ENCODE assay signal across 8 cellular contexts in the genomic region with DNA sequence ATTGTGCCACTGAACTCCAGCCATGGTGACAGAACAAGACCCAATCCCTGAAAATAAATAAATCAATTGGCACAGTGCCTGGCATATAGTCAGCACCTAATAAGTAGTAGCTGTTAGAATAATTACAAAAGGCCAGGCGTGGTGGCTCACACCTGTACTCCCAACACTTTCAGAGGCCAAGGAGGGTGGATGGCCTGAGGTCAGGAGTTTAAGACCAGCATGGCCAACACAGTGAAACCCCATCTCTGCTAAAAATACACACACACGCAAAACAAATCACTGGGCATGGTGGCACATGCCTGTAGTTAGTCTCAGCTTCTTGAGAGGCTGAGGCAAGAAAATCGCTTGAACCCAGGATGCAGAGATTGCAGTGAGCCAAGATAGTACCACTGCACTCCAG. TPM values are rescaled to one million over a fixed set of nuclear protein-coding genes. Genes with fewer than 3 reads are reported as not detected.
"Had no signal": no experiment of that assay in that cellular context is flagged by ENCODE, and none has a peak within 500 bp of the region (broad histone marks: within the 10 kb centered on the region; RNA-seq: fewer than 3 reads in every experiment).

No MANE protein-coding gene starts in this region.

RNA-seq across cellular contexts. Expression of gene MPV17L, which starts 42.7 kb away (rescaled TPM):
- total RNA-seq: activated CD4-positive, alpha-beta memory T cell treated with anti-CD3 and anti-CD28 coated beads for 36 hours; activated CD4-positive, alpha-beta memory T cell treated with anti-CD3 and anti-CD28 coated beads, Interleukin-2, amount 10 ng/mL, durations not matched to agents 7 days and 5 days; activated CD4-positive, alpha-beta T cell treated with anti-CD3 and anti-CD28 coated beads for 36 hours; activated CD4-positive, alpha-beta T cell treated with anti-CD3 and anti-CD28 coated beads, Interleukin-2, amount 10 ng/mL, durations not matched to agents 7 days and 5 days; activated CD8-positive, alpha-beta T cell treated with anti-CD3 and anti-CD28 coated beads, Interleukin-2, amount 10 ng/mL, durations not matched to agents 7 days and 5 days; T-helper 1 cell treated with Interleukin-12 subunit alpha and Interleukin-12 subunit beta and Interleukin-4 antibody, amounts not matched to agents 30 ng/mL and 1 ng/mL, for 36 hours; T-helper 17 cell; T-helper 2 cell treated with Interferon-gamma antibody and Interleukin-4, amounts not matched to agents 100 ng/mL and 5 ng/mL, for 36 hours had no signal
